ENCODE assay signal across 8 cellular contexts in genomic region chr9:3525088-3525835, GRCh38. TPM values are rescaled to one million over a fixed set of nuclear protein-coding genes. Genes with fewer than 3 reads are reported as not detected.
A peak's percentile ranks its signal among the peaks of the same experiment; 100 is the strongest.
DNase-seq lines count a peak whose midpoint lies in the region; ATAC-seq lines count a peak whose summit lies in the region.

No MANE protein-coding gene starts in this region.

- no peaks in the 10 kb centered on the region for H3K9me3 ChIP-seq in iPS-15b (ENCODE audit: control insufficient read depth, insufficient read depth, low read length)
- no peaks in the 10 kb centered on the region for H3K9me3 ChIP-seq in skeletal muscle tissue (ENCODE audit: control insufficient read depth in 3 of 3, low read length in 3 of 3)

- H3K27me3 ChIP-seq in iPS-15b (ENCODE audit: control insufficient read depth, insufficient read depth, low read length) (no peaks in the 10 kb centered on the region), skeletal muscle tissue (ENCODE audit: control insufficient read depth in 3 of 3, insufficient read depth in 3 of 3, low read length in 3 of 3) (no peaks in the 10 kb centered on the region)

- H3K36me3 ChIP-seq in iPS-15b (ENCODE audit: control insufficient read depth, insufficient read depth, low read length) (no peaks in the 10 kb centered on the region), skeletal muscle tissue (ENCODE audit: control insufficient read depth in 3 of 3, insufficient read depth in 3 of 3, low read length in 3 of 3) (no peaks in the 10 kb centered on the region)

- in situ Hi-C loops in G401 (cut with HindIII; ENCODE audit: low sequenced_read_pairs), result no loop called here

- ATAC-seq in GM18861 (IDR thresholded peaks at IDR 0.05; ENCODE audit: unreplicated experiment), result no peak
- no peak for ATAC-seq in HG02623 (IDR thresholded peaks at IDR 0.05; ENCODE audit: unreplicated experiment)

- H3K9ac ChIP-seq in iPS-15b (ENCODE audit: low read depth, low read length), result peak overlapping the region; percentile 66
- peak overlapping the region; percentile 81 to 86 (median 83) for H3K9ac ChIP-seq in skeletal muscle tissue (ENCODE audit: low read depth in 1 of 3, low read length in 3 of 3)

- H3K4me3 ChIP-seq in Jurkat, Clone E6-1 (ENCODE audit: low read length), result peak overlapping the region; percentile 76
- H3K4me3 ChIP-seq in iPS-15b (ENCODE audit: low read depth, low read length) (peak overlapping the region; percentile 84), skeletal muscle tissue (ENCODE audit: low read length in 3 of 3) (peak overlapping the region; percentile 93 to 99 (median 93))

- peak overlapping the region; percentile 100 for H3K27ac ChIP-seq in skeletal muscle tissue (ENCODE audit: low read depth, low read length)

- H3K4me1 ChIP-seq in iPS-15b (ENCODE audit: control insufficient read depth, insufficient read depth, low read length) (peaks cover 9% of the 10 kb centered on the region), skeletal muscle tissue (ENCODE audit: control insufficient read depth in 3 of 3, insufficient read depth in 3 of 3, low read length in 3 of 3) (peaks cover 7 to 26% (median 17%) of the 10 kb centered on the region in 3 donors)

- DNase-seq in G401 (ENCODE audit: low spot score) (peak; percentile 32), amniotic epithelial cell (ENCODE audit: low read depth) (peak; percentile 14), cortex of kidney (lab: John Stamatoyannopoulos, UW) (no peak)
- no peak for DNase-seq in Jurkat, Clone E6-1 (ENCODE audit: low read depth, low spot score)

RNA-seq across cellular contexts. Expression of gene RFX3, which starts 0.5 kb away (rescaled TPM):
- total RNA-seq in G401 (2014; rRNA removed; shearing (Covaris generic)), result 12.6 and 19.1 TPM in 2 replicates
- 5.8 TPM for polyA plus RNA-seq in Jurkat, Clone E6-1 (2012; ENCODE audit: insufficient read depth, insufficient read length)
- total RNA-seq in skeletal muscle tissue, result 9.9 TPM

Comparison
In these comparisons a context has a peak if more than half of its experiments do, and no peak if none do; other contexts are left out.
1. DNase-seq: peak in G401 (single experiment) and amniotic epithelial cell (single experiment); none in Jurkat, Clone E6-1 (single experiment) and cortex of kidney (single experiment).
2. Peak in every context shown above with its lines, with median percentiles within 50 percentile points of each other: H3K4me3 ChIP-seq.